ENCODE assay signal across 1 cellular context in genomic region chr1:111139234-111139955, GRCh38.
TF ChIP-seq lines count a peak whose summit lies in the region.

No MANE protein-coding gene starts in this region.

TF ChIP-seq in K562, 482 proteins besides CTCF, POLR2A, EP300 and RAD21 (continued from another document and continues in another):
- TF ChIP-seq KDM5B (IDR thresholded peaks at IDR 0.05; ENCODE audit: insufficient replicate concordance, low read depth, low read length) (no peak), POLR2AphosphoS2 (IDR thresholded peaks at IDR 0.05; ENCODE audit: low read length) (no peak), KDM1A (IDR thresholded peaks at IDR 0.05) (peak; percentile 9 to 79; a peak in 1 of 4 replicates), EHMT2 (IDR thresholded peaks at IDR 0.05) (no peak), ZNF174 (CRISPR knock-in tag; IDR thresholded peaks at IDR 0.05) (no peak), CREBBP (IDR thresholded peaks at IDR 0.05; ENCODE audit: low read depth, low read length) (no peak), L3MBTL2 (IDR thresholded peaks at IDR 0.05) (peak; percentile 89), RFX5 (IDR thresholded peaks at IDR 0.05; ENCODE audit: low read depth, low read length) (no peak), SETDB1 (IDR thresholded peaks at IDR 0.05; ENCODE audit: low read length) (no peak), BCOR (IDR thresholded peaks at IDR 0.05) (no peak; the same call in 1 of the 2 replicates), GTF2A2 (tag; IDR thresholded peaks at IDR 0.05) (no peak), ZBTB7A (IDR thresholded peaks at IDR 0.05; ENCODE audit: borderline replicate concordance, control insufficient read depth, low read depth, low read length) (peak; percentile 66; the same call in 1 of the 2 replicates), HDAC2 (IDR thresholded peaks at IDR 0.05) (0 out of 2 replicates have a peak, but pooled peaks have one; percentile 47), ZBTB26 (CRISPR knock-in tag; IDR thresholded peaks at IDR 0.05) (peak; percentile 85; the same call in 1 of the 2 replicates), RUNX1 (IDR thresholded peaks at IDR 0.05; ENCODE audit: low read depth) (no peak), ZNF511 (CRISPR knock-in tag; IDR thresholded peaks at IDR 0.05) (no peak), ZNF586 (CRISPR knock-in tag; conservative IDR thresholded peaks at IDR 0.05) (no peak), NBN (IDR thresholded peaks at IDR 0.05; ENCODE audit: low read depth) (peak; percentile 75; the same call in 1 of the 2 replicates), GTF2F1 (IDR thresholded peaks at IDR 0.05; ENCODE audit: low read depth, low read length) (no peak), HDAC6 (IDR thresholded peaks at IDR 0.05; ENCODE audit: low read depth, low read length) (0 out of 2 replicates have a peak, but pooled peaks have one; percentile 53), LARP7 (IDR thresholded peaks at IDR 0.05) (no peak), NR1H2 (CRISPR knock-in tag; IDR thresholded peaks at IDR 0.05) (no peak), GABPA (tag; conservative IDR thresholded peaks at IDR 0.05; ENCODE audit: low read depth) (peak; percentile 67), MED1 (CRISPR knock-in tag; IDR thresholded peaks at IDR 0.05; ENCODE audit: borderline replicate concordance) (no peak), HOXB6 (CRISPR knock-in tag; IDR thresholded peaks at IDR 0.05; ENCODE audit: borderline replicate concordance) (no peak), GATAD2B (IDR thresholded peaks at IDR 0.05; ENCODE audit: borderline replicate concordance) (peak; percentile 46; the same call in 1 of the 2 replicates), NR3C1 (CRISPR knock-in tag; IDR thresholded peaks at IDR 0.05) (no peak), ZNF77 (CRISPR knock-in tag; IDR thresholded peaks at IDR 0.05) (no peak), MYC (IDR thresholded peaks at IDR 0.05; ENCODE audit: low read depth, low read length) (no peak), MYC (CRISPR knock-in tag; IDR thresholded peaks at IDR 0.05; ENCODE audit: borderline replicate concordance, low read depth) (no peak), HBP1 (CRISPR knock-in tag; IDR thresholded peaks at IDR 0.05) (no peak), ZBTB43 (CRISPR knock-in tag; IDR thresholded peaks at IDR 0.05) (no peak), SAP30 (IDR thresholded peaks at IDR 0.05; ENCODE audit: borderline replicate concordance, insufficient read depth, low read depth, low read length, poor library complexity, severe bottlenecking) (peak; percentile 20), CC2D1A (IDR thresholded peaks at IDR 0.05) (0 out of 2 replicates have a peak, but pooled peaks have one; percentile 40), ZNF583 (CRISPR knock-in tag; IDR thresholded peaks at IDR 0.05) (no peak), FOSL1 (tag; conservative IDR thresholded peaks at IDR 0.05) (no peak; the same call in 1 of the 2 replicates)
- TF ChIP-seq, protein P1, sequence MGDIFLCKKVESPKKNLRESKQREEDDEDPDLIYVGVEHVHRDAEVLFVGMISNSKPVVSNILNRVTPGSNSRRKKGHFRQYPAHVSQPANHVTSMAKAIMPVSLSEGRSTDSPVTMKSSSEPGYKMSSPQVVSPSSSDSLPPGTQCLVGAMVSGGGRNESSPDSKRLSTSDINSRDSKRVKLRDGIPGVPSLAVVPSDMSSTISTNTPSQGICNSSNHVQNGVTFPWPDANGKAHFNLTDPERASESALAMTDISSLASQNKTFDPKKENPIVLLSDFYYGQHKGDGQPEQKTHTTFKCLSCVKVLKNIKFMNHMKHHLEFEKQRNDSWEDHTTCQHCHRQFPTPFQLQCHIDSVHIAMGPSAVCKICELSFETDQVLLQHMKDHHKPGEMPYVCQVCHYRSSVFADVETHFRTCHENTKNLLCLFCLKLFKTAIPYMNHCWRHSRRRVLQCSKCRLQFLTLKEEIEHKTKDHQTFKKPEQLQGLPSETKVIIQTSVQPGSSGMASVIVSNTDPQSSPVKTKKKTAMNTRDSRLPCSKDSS (IDR thresholded peaks at IDR 0.05; ENCODE audit: low read depth, partially characterized antibody): no peak
- TF ChIP-seq, protein P2, sequence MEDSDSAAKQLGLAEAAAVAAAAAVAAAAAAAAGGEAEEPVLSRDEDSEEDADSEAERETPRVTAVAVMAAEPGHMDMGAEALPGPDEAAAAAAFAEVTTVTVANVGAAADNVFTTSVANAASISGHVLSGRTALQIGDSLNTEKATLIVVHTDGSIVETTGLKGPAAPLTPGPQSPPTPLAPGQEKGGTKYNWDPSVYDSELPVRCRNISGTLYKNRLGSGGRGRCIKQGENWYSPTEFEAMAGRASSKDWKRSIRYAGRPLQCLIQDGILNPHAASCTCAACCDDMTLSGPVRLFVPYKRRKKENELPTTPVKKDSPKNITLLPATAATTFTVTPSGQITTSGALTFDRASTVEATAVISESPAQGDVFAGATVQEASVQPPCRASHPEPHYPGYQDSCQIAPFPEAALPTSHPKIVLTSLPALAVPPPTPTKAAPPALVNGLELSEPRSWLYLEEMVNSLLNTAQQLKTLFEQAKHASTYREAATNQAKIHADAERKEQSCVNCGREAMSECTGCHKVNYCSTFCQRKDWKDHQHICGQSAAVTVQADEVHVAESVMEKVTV (CRISPR knock-in tag; IDR thresholded peaks at IDR 0.05): no peak
- TF ChIP-seq, protein P3, sequence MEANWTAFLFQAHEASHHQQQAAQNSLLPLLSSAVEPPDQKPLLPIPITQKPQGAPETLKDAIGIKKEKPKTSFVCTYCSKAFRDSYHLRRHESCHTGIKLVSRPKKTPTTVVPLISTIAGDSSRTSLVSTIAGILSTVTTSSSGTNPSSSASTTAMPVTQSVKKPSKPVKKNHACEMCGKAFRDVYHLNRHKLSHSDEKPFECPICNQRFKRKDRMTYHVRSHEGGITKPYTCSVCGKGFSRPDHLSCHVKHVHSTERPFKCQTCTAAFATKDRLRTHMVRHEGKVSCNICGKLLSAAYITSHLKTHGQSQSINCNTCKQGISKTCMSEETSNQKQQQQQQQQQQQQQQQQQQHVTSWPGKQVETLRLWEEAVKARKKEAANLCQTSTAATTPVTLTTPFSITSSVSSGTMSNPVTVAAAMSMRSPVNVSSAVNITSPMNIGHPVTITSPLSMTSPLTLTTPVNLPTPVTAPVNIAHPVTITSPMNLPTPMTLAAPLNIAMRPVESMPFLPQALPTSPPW (CRISPR knock-in tag; IDR thresholded peaks at IDR 0.05): peak; percentile 87
- TF ChIP-seq, protein P4, sequence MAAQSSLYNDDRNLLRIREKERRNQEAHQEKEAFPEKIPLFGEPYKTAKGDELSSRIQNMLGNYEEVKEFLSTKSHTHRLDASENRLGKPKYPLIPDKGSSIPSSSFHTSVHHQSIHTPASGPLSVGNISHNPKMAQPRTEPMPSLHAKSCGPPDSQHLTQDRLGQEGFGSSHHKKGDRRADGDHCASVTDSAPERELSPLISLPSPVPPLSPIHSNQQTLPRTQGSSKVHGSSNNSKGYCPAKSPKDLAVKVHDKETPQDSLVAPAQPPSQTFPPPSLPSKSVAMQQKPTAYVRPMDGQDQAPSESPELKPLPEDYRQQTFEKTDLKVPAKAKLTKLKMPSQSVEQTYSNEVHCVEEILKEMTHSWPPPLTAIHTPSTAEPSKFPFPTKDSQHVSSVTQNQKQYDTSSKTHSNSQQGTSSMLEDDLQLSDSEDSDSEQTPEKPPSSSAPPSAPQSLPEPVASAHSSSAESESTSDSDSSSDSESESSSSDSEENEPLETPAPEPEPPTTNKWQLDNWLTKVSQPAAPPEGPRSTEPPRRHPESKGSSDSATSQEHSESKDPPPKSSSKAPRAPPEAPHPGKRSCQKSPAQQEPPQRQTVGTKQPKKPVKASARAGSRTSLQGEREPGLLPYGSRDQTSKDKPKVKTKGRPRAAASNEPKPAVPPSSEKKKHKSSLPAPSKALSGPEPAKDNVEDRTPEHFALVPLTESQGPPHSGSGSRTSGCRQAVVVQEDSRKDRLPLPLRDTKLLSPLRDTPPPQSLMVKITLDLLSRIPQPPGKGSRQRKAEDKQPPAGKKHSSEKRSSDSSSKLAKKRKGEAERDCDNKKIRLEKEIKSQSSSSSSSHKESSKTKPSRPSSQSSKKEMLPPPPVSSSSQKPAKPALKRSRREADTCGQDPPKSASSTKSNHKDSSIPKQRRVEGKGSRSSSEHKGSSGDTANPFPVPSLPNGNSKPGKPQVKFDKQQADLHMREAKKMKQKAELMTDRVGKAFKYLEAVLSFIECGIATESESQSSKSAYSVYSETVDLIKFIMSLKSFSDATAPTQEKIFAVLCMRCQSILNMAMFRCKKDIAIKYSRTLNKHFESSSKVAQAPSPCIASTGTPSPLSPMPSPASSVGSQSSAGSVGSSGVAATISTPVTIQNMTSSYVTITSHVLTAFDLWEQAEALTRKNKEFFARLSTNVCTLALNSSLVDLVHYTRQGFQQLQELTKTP (IDR thresholded peaks at IDR 0.05; ENCODE audit: low read depth in 1 of 2, partially characterized antibody in 2 of 2): peak in 1 of 2 experiments; percentile 63
- TF ChIP-seq, protein P5, sequence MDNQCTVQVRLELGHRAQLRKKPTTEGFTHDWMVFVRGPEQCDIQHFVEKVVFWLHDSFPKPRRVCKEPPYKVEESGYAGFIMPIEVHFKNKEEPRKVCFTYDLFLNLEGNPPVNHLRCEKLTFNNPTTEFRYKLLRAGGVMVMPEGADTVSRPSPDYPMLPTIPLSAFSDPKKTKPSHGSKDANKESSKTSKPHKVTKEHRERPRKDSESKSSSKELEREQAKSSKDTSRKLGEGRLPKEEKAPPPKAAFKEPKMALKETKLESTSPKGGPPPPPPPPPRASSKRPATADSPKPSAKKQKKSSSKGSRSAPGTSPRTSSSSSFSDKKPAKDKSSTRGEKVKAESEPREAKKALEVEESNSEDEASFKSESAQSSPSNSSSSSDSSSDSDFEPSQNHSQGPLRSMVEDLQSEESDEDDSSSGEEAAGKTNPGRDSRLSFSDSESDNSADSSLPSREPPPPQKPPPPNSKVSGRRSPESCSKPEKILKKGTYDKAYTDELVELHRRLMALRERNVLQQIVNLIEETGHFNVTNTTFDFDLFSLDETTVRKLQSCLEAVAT (IDR thresholded peaks at IDR 0.05): 0 out of 4 replicates have a peak, but pooled peaks have one; percentile 10 to 25
